Comparison of ENCODE assay signal across 19 cellular contexts in the genomic region with DNA sequence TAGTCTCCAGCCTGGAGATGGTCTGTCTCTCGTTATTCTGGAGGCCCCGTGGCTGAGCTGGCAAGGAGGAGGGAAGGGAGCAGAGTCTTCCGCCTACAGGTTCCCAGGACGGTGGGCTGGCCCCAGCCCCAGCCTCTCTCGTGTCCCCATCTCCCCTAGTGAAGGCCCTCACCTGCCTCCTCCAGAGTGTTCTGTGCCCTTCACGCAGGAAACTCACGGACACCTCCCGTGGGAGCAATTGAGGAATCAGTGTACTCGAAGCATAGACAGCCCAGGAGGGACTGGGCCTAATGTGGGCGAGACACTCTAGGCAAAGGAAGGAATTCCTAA.
A peak's percentile ranks its signal among the peaks of the same experiment; 100 is the strongest.
DNase-seq lines count a peak whose midpoint lies in the region; TF ChIP-seq lines count a peak whose summit lies in the region.
"Had no signal": no experiment of that assay in that cellular context is flagged by ENCODE, and none has a peak within 500 bp of the region (broad histone marks: within the 10 kb centered on the region; RNA-seq: fewer than 3 reads in every experiment).

No MANE protein-coding gene starts in this region.

- H3K4me3 ChIP-seq in HEK293 (ENCODE audit: low read depth, low read length) (no peak overlapping the region), brain microvascular endothelial cell (ENCODE audit: low read depth, low read length) (no peak overlapping the region), mucosa of rectum (ENCODE audit: low read length in 2 of 2) (no peak overlapping the region), testis (no peak overlapping the region)
- H3K4me3 ChIP-seq: body of pancreas, neural progenitor cell, psoas muscle had no signal

- no peak for TF ChIP-seq POLR2A in testis (IDR thresholded peaks at IDR 0.05)

- TF ChIP-seq CTCF in HEK293 (tag by site-specific recombination; IDR thresholded peaks at IDR 0.05) (no peak), brain microvascular endothelial cell (IDR thresholded peaks at IDR 0.05; ENCODE audit: low read depth, low read length, missing control alignments) (no peak), testis (IDR thresholded peaks at IDR 0.05) (no peak)

- DNase-seq in brain microvascular endothelial cell (no peak), testis (peak; percentile 14), H4 (ENCODE audit: low spot score) (no peak), medulla oblongata (ENCODE audit: extremely low spot score) (no peak)
- no peak for DNase-seq in stimulated activated CD8-positive, alpha-beta memory T cell treated with anti-CD3 and anti-CD28 coated beads, Interleukin-4, amount 100 ng/mL, for 48 hours
- DNase-seq: activated CD4-positive, alpha-beta T cell treated with anti-CD3 and anti-CD28 coated beads, Interleukin-2, amount 10 ng/mL, durations not matched to agents 24 days and 14 days; activated naive CD8-positive, alpha-beta T cell treated with anti-CD3 and anti-CD28 coated beads, Interleukin-2, amount 10 ng/mL, durations not matched to agents 7 days and 5 days; body of pancreas; DND-41; hypothalamus; Kasumi-1; NCI-H187; NCI-H774; psoas muscle; SHP77 treated with DMSO at 0.1 percent for 48 hours; T-helper 17 cell had no signal

- H3K4me1 ChIP-seq in HEK293 (ENCODE audit: control insufficient read depth, insufficient read depth, low read length) (no peaks in the 10 kb centered on the region), mucosa of rectum (ENCODE audit: control insufficient read depth in 2 of 2, insufficient read depth in 2 of 2, low read length in 2 of 2) (no peaks in the 10 kb centered on the region), testis (peaks cover 3% of the 10 kb centered on the region)
- H3K4me1 ChIP-seq: psoas muscle had no signal

- H3K9ac ChIP-seq in mucosa of rectum (ENCODE audit: low read depth in 1 of 2, low read length in 2 of 2): no peak overlapping the region
- H3K9ac ChIP-seq: neural progenitor cell had no signal

- in situ Hi-C loops in brain microvascular endothelial cell (cut with HindIII; ENCODE audit: low pct_ligation_motif_present, low sequenced_read_pairs): no loop called here

- no peaks in the 10 kb centered on the region for H3K9me3 ChIP-seq in HEK293 (ENCODE audit: control insufficient read depth, insufficient read depth, low read depth, low read length)
- H3K9me3 ChIP-seq in mucosa of rectum (ENCODE audit: control insufficient read depth in 2 of 2, low read length in 2 of 2): no peaks in the 10 kb centered on the region
- H3K9me3 ChIP-seq in testis: no peaks in the 10 kb centered on the region
- H3K9me3 ChIP-seq: body of pancreas, psoas muscle had no signal

- 75 to 77% methylated on average over 6 to 10 of the region's 10 CpGs for WGBS in testis, 2 donors

- H3K36me3 ChIP-seq in HEK293 (ENCODE audit: control insufficient read depth in 2 of 2, insufficient read depth in 1 of 2, low read length in 2 of 2): no peaks in the 10 kb centered on the region
- no peaks in the 10 kb centered on the region for H3K36me3 ChIP-seq in brain microvascular endothelial cell (replicated peaks)
- no peaks in the 10 kb centered on the region for H3K36me3 ChIP-seq in mucosa of rectum (ENCODE audit: control insufficient read depth in 2 of 2, insufficient read depth in 2 of 2, low read length in 2 of 2)
- H3K36me3 ChIP-seq in testis (ENCODE audit: low read depth, missing control alignments): no peaks in the 10 kb centered on the region
- H3K36me3 ChIP-seq: neural progenitor cell had no signal

- intact Hi-C loops in testis (cut with DNase I; ENCODE audit: low total_unique reads): no loop called here

- H3K27ac ChIP-seq in HEK293 (ENCODE audit: extremely low read depth, low read depth, low read length) (no peak overlapping the region), brain microvascular endothelial cell (peak overlapping the region; percentile 55), mucosa of rectum (ENCODE audit: low read depth in 2 of 2, low read length in 2 of 2) (peak overlapping the region; percentile 16 to 41), testis (no peak overlapping the region)
- H3K27ac ChIP-seq: neural progenitor cell, psoas muscle had no signal

- CTCF ChIA-PET in HEK293 (lab: Yijun Ruan, JAX): no interaction called here

- POLR2A ChIA-PET in HEK293 (lab: Yijun Ruan, JAX): no interaction called here

- no peaks in the 10 kb centered on the region for H3K27me3 ChIP-seq in brain microvascular endothelial cell (replicated peaks)
- H3K27me3 ChIP-seq in mucosa of rectum (ENCODE audit: control insufficient read depth in 2 of 2, insufficient read depth in 2 of 2, low read length in 2 of 2): no peaks in the 10 kb centered on the region
- H3K27me3 ChIP-seq in testis: no peaks in the 10 kb centered on the region
- H3K27me3 ChIP-seq: body of pancreas, neural progenitor cell had no signal

TF ChIP-seq in HEK293, 187 proteins besides CTCF, POLR2A, EP300 and RAD21:
- TF ChIP-seq ZBTB1 (tag by site-specific recombination; IDR thresholded peaks at IDR 0.05) (no peak), ZFHX2 (tag by site-specific recombination; conservative IDR thresholded peaks at IDR 0.05) (0 out of 2 replicates have a peak, but pooled peaks have one; percentile 11)
TF ChIP-seq in HEK293: peak in this region for 1.

Comparison
In these comparisons a context has a peak if more than half of its experiments do, and no peak if none do; other contexts are left out.
1. H3K27ac ChIP-seq: peak in brain microvascular endothelial cell (single experiment) and mucosa of rectum (2 of 2); none in HEK293 (single experiment) and testis (0 of 2).